19 cellular contexts compared by ENCODE assay signal in the genomic region with DNA sequence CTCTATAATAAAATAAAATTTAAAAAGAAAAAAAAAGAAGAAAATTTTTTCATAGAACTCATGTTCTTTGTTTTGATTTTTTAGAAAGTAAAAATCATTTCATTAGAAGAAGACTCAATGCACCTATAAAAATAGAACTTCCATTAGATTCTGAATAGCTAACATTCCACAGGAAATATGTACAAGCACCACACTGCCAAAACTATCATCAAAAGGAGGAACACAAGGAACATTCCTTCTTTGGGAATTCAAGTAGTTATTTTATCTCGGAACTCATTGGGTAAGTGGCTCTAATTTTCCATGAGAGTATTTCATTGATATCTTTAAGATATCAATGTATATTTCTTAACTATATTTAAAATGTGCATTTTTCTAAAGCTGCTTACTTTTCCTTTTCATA.
DNase-seq lines count a peak whose midpoint lies in the region; ATAC-seq and TF ChIP-seq lines count a peak whose summit lies in the region.
"Had no signal": no experiment of that assay in that cellular context is flagged by ENCODE, and none has a peak within 500 bp of the region (broad histone marks: within the 10 kb centered on the region; RNA-seq: fewer than 3 reads in every experiment).

No MANE protein-coding gene starts in this region.

- DNase-seq in left ventricle myocardium inferior, result no peak
- DNase-seq in right cardiac atrium, result no peak
- peak; percentile 38 for DNase-seq in adipocyte (ENCODE audit: low read depth)
- DNase-seq in fibroblast of pulmonary artery (ENCODE audit: low read depth), result peak; percentile 63
- DNase-seq in NCI-H2029 (lab: John Stamatoyannopoulos, UW), result no peak
- DNase-seq in NCI-H2171 (lab: John Stamatoyannopoulos, UW), result no peak
- DNase-seq: 8988T; Calu3; CD8-positive, alpha-beta T cell; H7; NCI-H1105; NCI-H2081 treated with DMSO at 0.1 percent for 48 hours; NCI-H510A; NCI-H748 treated with DMSO at 0.1 percent for 48 hours; NK-92 treated with Interleukin-12 subunit alpha and Interleukin-12 subunit beta, amount 100 ng/mL, for 24 hours; Peyer's patch had no signal

- peak overlapping the region; percentile 54 for H3K27ac ChIP-seq in left ventricle myocardium inferior (replicated peaks)
- no peak overlapping the region for H3K27ac ChIP-seq in right cardiac atrium (ENCODE audit: low read length)
- H3K27ac ChIP-seq: BLaER1 treated with 17β-estradiol and CSF1 and Interleukin-3, amounts not matched to agents 10 nM and 100 nM; Peyer's patch had no signal

- ATAC-seq in right cardiac atrium (no peak), HG02678 (IDR thresholded peaks at IDR 0.05; ENCODE audit: unreplicated experiment) (no peak), HG02571 (IDR thresholded peaks at IDR 0.05; ENCODE audit: unreplicated experiment) (no peak)
- ATAC-seq: CD8-positive, alpha-beta T cell had no signal

- H3K4me3 ChIP-seq in left ventricle myocardium inferior (no peak overlapping the region), right cardiac atrium (ENCODE audit: low read length) (no peak overlapping the region), adipocyte (ENCODE audit: low read length) (peak overlapping the region; percentile 28), fibroblast of pulmonary artery (replicated peaks; ENCODE audit: low read depth, low read length) (no peak overlapping the region)
- H3K4me3 ChIP-seq: BLaER1 treated with 17β-estradiol and CSF1 and Interleukin-3, amounts not matched to agents 10 nM and 100 nM; Peyer's patch had no signal

- H3K27me3 ChIP-seq in left ventricle myocardium inferior (ENCODE audit: low read depth) (no peaks in the 10 kb centered on the region), right cardiac atrium (ENCODE audit: control insufficient read depth, insufficient read depth) (no peaks in the 10 kb centered on the region), adipocyte (replicated peaks; ENCODE audit: control insufficient read depth, insufficient read depth, low read length) (no peaks in the 10 kb centered on the region)
- H3K27me3 ChIP-seq: BLaER1 treated with 17β-estradiol and CSF1 and Interleukin-3, amounts not matched to agents 10 nM and 100 nM; Peyer's patch had no signal

- H3K36me3 ChIP-seq in left ventricle myocardium inferior (peaks cover 32% of the 10 kb centered on the region), adipocyte (ENCODE audit: control insufficient read depth, insufficient read depth, low read length, severe bottlenecking) (peaks cover 39% of the 10 kb centered on the region)
- H3K36me3 ChIP-seq: Peyer's patch had no signal

- H3K9me3 ChIP-seq in left ventricle myocardium inferior (replicated peaks) (peaks cover 7% of the 10 kb centered on the region), right cardiac atrium (ENCODE audit: control insufficient read depth, low read length) (no peaks in the 10 kb centered on the region), adipocyte (ENCODE audit: control insufficient read depth, low read length) (no peaks in the 10 kb centered on the region)
- H3K9me3 ChIP-seq: Peyer's patch had no signal

- H3K9ac ChIP-seq in adipocyte (ENCODE audit: low read length), result peak overlapping the region; percentile 27
- H3K9ac ChIP-seq: BLaER1 treated with 17β-estradiol and CSF1 and Interleukin-3, amounts not matched to agents 10 nM and 100 nM had no signal

- intact Hi-C loops in left ventricle myocardium inferior (cut with micrococcal nuclease) (no loop called here), right cardiac atrium (cut with DNase I) (no loop called here)

- 45% methylated on average over 1 of the region's 1 CpG for WGBS in right cardiac atrium

- TF ChIP-seq CTCF in left ventricle myocardium inferior (IDR thresholded peaks at IDR 0.05; ENCODE audit: borderline replicate concordance), result no peak
- TF ChIP-seq CTCF in fibroblast of pulmonary artery (IDR thresholded peaks at IDR 0.05; ENCODE audit: low read length, missing control alignments), result no peak

- peaks cover 43% of the 10 kb centered on the region for H3K4me1 ChIP-seq in left ventricle myocardium inferior
- peaks cover 3% of the 10 kb centered on the region for H3K4me1 ChIP-seq in right cardiac atrium (ENCODE audit: control insufficient read depth, insufficient read depth, low read length)
- H3K4me1 ChIP-seq in adipocyte (ENCODE audit: control insufficient read depth, insufficient read depth, low read length), result peaks cover 27% of the 10 kb centered on the region

Comparison
In these comparisons a context has a peak if more than half of its experiments do, and no peak if none do; other contexts are left out.
1. DNase-seq: peak in adipocyte (single experiment) and fibroblast of pulmonary artery (single experiment); none in left ventricle myocardium inferior (single experiment), right cardiac atrium (0 of 3), NCI-H2029 (single experiment) and NCI-H2171 (single experiment).